ENCODE assay signal across 11 cellular contexts in genomic region chr9:94874316-94874715, GRCh38.
A peak's percentile ranks its signal among the peaks of the same experiment; 100 is the strongest.
DNase-seq lines count a peak whose midpoint lies in the region; ATAC-seq, FAIRE-seq and TF ChIP-seq lines count a peak whose summit lies in the region.
"Had no signal": no experiment of that assay in that cellular context is flagged by ENCODE, and none has a peak within 500 bp of the region (broad histone marks: within the 10 kb centered on the region; RNA-seq: fewer than 3 reads in every experiment).

No MANE protein-coding gene starts in this region.

- BruUV-seq in PC-9 (replicated peaks; lab: Mats Ljungman, UMichigan): no TSS peak

- H3K4me3 ChIP-seq in BJ (ENCODE audit: low read depth, low read length) (no peak overlapping the region), PC-9 (no peak overlapping the region), pancreas (no peak overlapping the region)
- H3K4me3 ChIP-seq: K562 had no signal

- peaks cover 15% of the 10 kb centered on the region for H3K79me2 ChIP-seq in PC-9 (ENCODE audit: low read depth)

- no peaks in the 10 kb centered on the region for H3K27me3 ChIP-seq in BJ (ENCODE audit: control insufficient read depth, insufficient read depth, low read length)
- H3K27me3 ChIP-seq in PC-9 (ENCODE audit: insufficient read depth, low read depth): no peaks in the 10 kb centered on the region
- no peaks in the 10 kb centered on the region for H3K27me3 ChIP-seq in pancreas

- intact Hi-C loops in PC-9 (cut with micrococcal nuclease; ENCODE audit: unreplicated experiment) (loop anchor here (5.0 kb wide), 1 partner anchor 147 kb away; the partner anchor contains the start of gene AOPEP), pancreas (cut with DNase I) (no loop called here)

- H2AFZ ChIP-seq in PC-9: no peak overlapping the region

- CTCF ChIA-PET in BJ (lab: Yijun Ruan, JAX) (no interaction called here), PC-9 (lab: Charles Lee) (no interaction called here)

- ATAC-seq in esophagus mucosa (peak; percentile 73), pancreas (peak in 3 of 4 donors; percentile 54 to 70 (median 65)), HG03039 (IDR thresholded peaks at IDR 0.05; ENCODE audit: unreplicated experiment) (no peak), HG02588 (IDR thresholded peaks at IDR 0.05; ENCODE audit: unreplicated experiment) (no peak), HG03378 (IDR thresholded peaks at IDR 0.05; ENCODE audit: unreplicated experiment) (no peak)
- ATAC-seq: K562; stimulated activated naive CD8-positive, alpha-beta T cell treated with anti-CD3 and anti-CD28 coated beads, Interleukin-15, Interleukin-2, amounts not matched to agents 100 U/mL and 50 U/mL, for 24 hours had no signal

- peak; percentile 53 for DNase-seq in BJ (ENCODE audit: low read depth)
- DNase-seq in PC-9: no peak
- no peak for DNase-seq in pancreas
- DNase-seq in T-helper 1 cell: no peak
- DNase-seq: CD4-positive, alpha-beta T cell; stimulated activated naive CD8-positive, alpha-beta T cell treated with anti-CD3 and anti-CD28 coated beads, Interleukin-15, Interleukin-2, amounts not matched to agents 100 U/mL and 50 U/mL, for 24 hours had no signal

- FAIRE-seq in pancreas (lab: Jason Lieb, UNC): peak; percentile 82
- FAIRE-seq: K562 had no signal

- H3F3A ChIP-seq in PC-9 (ENCODE audit: insufficient read depth, low read depth): peaks cover 40% of the 10 kb centered on the region

- 41 to 44% methylated on average over 3 of the region's 3 CpGs for WGBS in pancreas, 2 donors

- H4K20me1 ChIP-seq in PC-9 (ENCODE audit: insufficient read depth): no peaks in the 10 kb centered on the region

- POLR2A ChIA-PET in BJ (lab: Charles Lee) (no interaction called here), PC-9 (lab: Charles Lee; ENCODE audit: unreplicated experiment) (no interaction called here)

- H3K27ac ChIP-seq in PC-9: peak overlapping the region; percentile 24; the same call in 1 of the 2 replicates
- peak overlapping the region in 3 of 4 donors; percentile 2 to 72 (median 67) for H3K27ac ChIP-seq in pancreas

- TF ChIP-seq CTCF in BJ (IDR thresholded peaks at IDR 0.05; ENCODE audit: insufficient read depth, low read depth, low read length) (no peak), PC-9 (conservative IDR thresholded peaks at IDR 0.05) (no peak), pancreas (IDR thresholded peaks at IDR 0.05) (no peak)

- no peaks in the 10 kb centered on the region for H3K36me3 ChIP-seq in BJ (ENCODE audit: control insufficient read depth, insufficient read depth, low read length)
- H3K36me3 ChIP-seq in PC-9 (ENCODE audit: low read depth): no peaks in the 10 kb centered on the region
- H3K36me3 ChIP-seq in pancreas: no peaks in the 10 kb centered on the region

- H3K9me2 ChIP-seq in PC-9 (ENCODE audit: insufficient read depth): no peaks in the 10 kb centered on the region

- H3K9me3 ChIP-seq in PC-9 (ENCODE audit: insufficient read depth, low read depth) (peaks cover 4% of the 10 kb centered on the region; the same call in 1 of the 2 replicates), pancreas (no peaks in the 10 kb centered on the region)

- H3K4me1 ChIP-seq in PC-9 (replicated peaks; ENCODE audit: insufficient read depth): peaks cover 64% of the 10 kb centered on the region
- peaks cover 0 to 25% (median 0%) of the 10 kb centered on the region in 3 donors for H3K4me1 ChIP-seq in pancreas

- H3K4me2 ChIP-seq in PC-9: no peak overlapping the region

Comparison
In these comparisons a context has a peak if more than half of its experiments do, and no peak if none do; other contexts are left out.
1. ATAC-seq: peak in esophagus mucosa (single experiment) and pancreas (3 of 4); none in HG03039 (single experiment), HG02588 (single experiment) and HG03378 (single experiment).